9 cellular contexts compared by ENCODE assay signal in the genomic region with DNA sequence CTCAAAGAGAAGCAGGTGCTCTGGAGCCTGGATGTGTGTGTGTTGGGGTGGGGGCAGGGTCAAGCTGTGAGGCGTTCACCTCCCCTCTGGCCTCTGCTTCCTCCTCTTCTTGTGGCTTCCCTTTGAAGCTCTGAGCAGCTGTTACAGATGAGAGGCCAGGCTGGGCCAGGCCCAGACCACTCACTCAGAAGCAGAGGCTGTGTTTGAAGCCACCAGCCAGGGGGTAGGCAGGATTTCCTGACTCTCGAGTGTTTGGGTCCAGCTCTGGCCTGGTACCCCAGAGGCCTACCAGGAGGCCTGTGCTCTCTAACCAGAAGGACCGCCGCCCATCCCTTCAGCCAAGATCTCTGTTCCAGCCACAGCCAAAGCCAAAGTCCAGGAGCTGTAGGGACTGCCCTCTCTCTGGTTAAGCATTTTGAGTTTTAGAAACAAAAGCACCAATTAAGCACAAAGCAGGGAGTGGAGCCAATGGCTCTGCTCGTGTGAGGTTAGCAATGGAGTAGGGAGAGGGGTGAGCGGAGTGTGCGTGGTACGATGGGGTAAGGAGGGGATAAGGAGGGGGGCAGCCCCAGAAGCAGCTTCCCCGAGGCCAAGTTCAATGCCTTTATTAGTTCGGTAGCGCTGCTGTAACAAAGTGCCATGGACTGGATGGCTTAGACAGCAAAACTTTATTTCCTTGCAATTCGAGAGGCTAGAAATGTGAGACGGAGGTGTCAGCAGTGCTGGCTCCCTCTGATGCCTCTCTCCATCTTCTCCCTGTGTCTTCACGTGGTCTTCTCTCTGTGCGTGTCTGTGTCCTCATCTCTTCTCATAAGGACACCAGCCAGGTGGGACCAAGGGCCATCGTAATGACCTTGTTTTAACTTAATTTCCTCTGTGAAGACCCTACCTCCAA. TPM values are rescaled to one million over a fixed set of nuclear protein-coding genes. Genes with fewer than 3 reads are reported as not detected.
DNase-seq lines count a peak whose midpoint lies in the region; ATAC-seq and TF ChIP-seq lines count a peak whose summit lies in the region.
"Had no signal": no experiment of that assay in that cellular context is flagged by ENCODE, and none has a peak within 500 bp of the region (broad histone marks: within the 10 kb centered on the region; RNA-seq: fewer than 3 reads in every experiment).

No MANE protein-coding gene starts in this region.

- no peak overlapping the region for H3K4me3 Mint-ChIP-seq in activated T-helper 1 cell treated with anti-CD3 and anti-CD28 coated beads, Interleukin-12 subunit alpha, Interleukin-12 subunit beta, Interleukin-2, Interleukin-4 antibody, amounts not matched to agents 30 ng/mL and 10 ng/mL and 1 ng/mL, durations not matched to agents 14 hours and 24 hours and 36 hours

- H3K4me1 Mint-ChIP-seq in activated T-helper 1 cell treated with anti-CD3 and anti-CD28 coated beads, Interleukin-12 subunit alpha, Interleukin-12 subunit beta, Interleukin-2, Interleukin-4 antibody, amounts not matched to agents 30 ng/mL and 10 ng/mL and 1 ng/mL, durations not matched to agents 14 hours and 24 hours and 36 hours (ENCODE audit: low read depth) = peaks cover 69% of the 10 kb centered on the region

- no peak overlapping the region for H2BK5ac ChIP-seq in trophoblast cell (ENCODE audit: low read depth, low read length, poor library complexity)

- H2BK12ac ChIP-seq in trophoblast cell (ENCODE audit: low read length) = no peak overlapping the region

- peaks cover 0 to 2% of the 10 kb centered on the region in 2 experiments for H3K4me1 ChIP-seq in trophoblast cell (ENCODE audit: control insufficient read depth in 1 of 2, insufficient read depth in 2 of 2, low read length in 2 of 2)

- no peaks in the 10 kb centered on the region for H3K79me2 ChIP-seq in trophoblast cell (ENCODE audit: control insufficient read depth, insufficient read depth, low read length, poor library complexity)

- no peak overlapping the region for H2AK5ac ChIP-seq in trophoblast cell (ENCODE audit: low read length)

- no peak overlapping the region for H2BK120ac ChIP-seq in trophoblast cell (ENCODE audit: insufficient read depth, low read length, poor library complexity)

- H3K18ac ChIP-seq in trophoblast cell (ENCODE audit: low read length) = no peak overlapping the region

- no peak overlapping the region for H3K4ac ChIP-seq in trophoblast cell (ENCODE audit: low read depth, low read length)

- H3K9me3 ChIP-seq in trophoblast cell (ENCODE audit: insufficient read depth, low read depth, low read length) (peaks cover 2% of the 10 kb centered on the region), WERI-Rb-1 (ENCODE audit: severe bottlenecking) (no peaks in the 10 kb centered on the region)

- no peak overlapping the region for H3K27ac ChIP-seq in trophoblast cell (ENCODE audit: low read depth, low read length)
- no peak overlapping the region for H3K27ac ChIP-seq in WERI-Rb-1
- H3K27ac ChIP-seq: 22Rv1 had no signal

- H3K27me3 ChIP-seq in trophoblast cell (ENCODE audit: insufficient read depth, low read length) = no peaks in the 10 kb centered on the region
- H3K27me3 ChIP-seq in WERI-Rb-1 (ENCODE audit: insufficient read depth, low read depth, severe bottlenecking) = no peaks in the 10 kb centered on the region

- H2AFZ ChIP-seq in trophoblast cell (ENCODE audit: insufficient read depth, low read length, poor library complexity) = peak overlapping the region; percentile 27

- H4K91ac ChIP-seq in trophoblast cell (ENCODE audit: low read depth, low read length) = no peak overlapping the region

- peak overlapping the region; percentile 53 for H3K27ac Mint-ChIP-seq in activated T-helper 1 cell treated with anti-CD3 and anti-CD28 coated beads, Interleukin-12 subunit alpha, Interleukin-12 subunit beta, Interleukin-2, Interleukin-4 antibody, amounts not matched to agents 30 ng/mL and 10 ng/mL and 1 ng/mL, durations not matched to agents 14 hours and 24 hours and 36 hours

- no peaks in the 10 kb centered on the region for H3K27me3 Mint-ChIP-seq in activated T-helper 1 cell treated with anti-CD3 and anti-CD28 coated beads, Interleukin-12 subunit alpha, Interleukin-12 subunit beta, Interleukin-2, Interleukin-4 antibody, amounts not matched to agents 30 ng/mL and 10 ng/mL and 1 ng/mL, durations not matched to agents 14 hours and 24 hours and 36 hours (ENCODE audit: insufficient read depth)

- H3K79me1 ChIP-seq in trophoblast cell (ENCODE audit: low read length) = no peaks in the 10 kb centered on the region

- H3K9me3 Mint-ChIP-seq in activated T-helper 1 cell treated with anti-CD3 and anti-CD28 coated beads, Interleukin-12 subunit alpha, Interleukin-12 subunit beta, Interleukin-2, Interleukin-4 antibody, amounts not matched to agents 30 ng/mL and 10 ng/mL and 1 ng/mL, durations not matched to agents 14 hours and 24 hours and 36 hours = no peaks in the 10 kb centered on the region

- intact Hi-C loops in activated T-helper 1 cell treated with anti-CD3 and anti-CD28 coated beads, Interleukin-12 subunit alpha, Interleukin-12 subunit beta, Interleukin-2, Interleukin-4 antibody, amounts not matched to agents 30 ng/mL and 10 ng/mL and 1 ng/mL, durations not matched to agents 14 hours and 24 hours and 36 hours (cut with micrococcal nuclease) = no loop called here

- H3K36me3 Mint-ChIP-seq in activated T-helper 1 cell treated with anti-CD3 and anti-CD28 coated beads, Interleukin-12 subunit alpha, Interleukin-12 subunit beta, Interleukin-2, Interleukin-4 antibody, amounts not matched to agents 30 ng/mL and 10 ng/mL and 1 ng/mL, durations not matched to agents 14 hours and 24 hours and 36 hours (ENCODE audit: low read depth) = peaks cover 21% of the 10 kb centered on the region

- H3K4me3 ChIP-seq in trophoblast cell (ENCODE audit: low read depth, low read length) = no peak overlapping the region
- H3K4me3 ChIP-seq in WERI-Rb-1 (ENCODE audit: low read depth, low read length) = no peak overlapping the region

- H3K14ac ChIP-seq in trophoblast cell (ENCODE audit: low read length) = no peak overlapping the region

- ATAC-seq in HG03103 (IDR thresholded peaks at IDR 0.05; ENCODE audit: low read depth, unreplicated experiment) = peak; percentile 80

- DNase-seq in DMS53 (lab: John Stamatoyannopoulos, UW) (peak; percentile 23), DMS53 treated with DMSO at 0.1 percent for 48 hours (lab: John Stamatoyannopoulos, UW; ENCODE audit: unreplicated experiment) (no peak), trophoblast cell (no peak), WERI-Rb-1 (no peak), NCI-H524 (lab: John Stamatoyannopoulos, UW) (no peak), NCI-H1436 treated with DMSO at 0.1 percent for 48 hours (lab: John Stamatoyannopoulos, UW) (no peak)
- no peak for DNase-seq in activated T-helper 1 cell treated with anti-CD3 and anti-CD28 coated beads, Interleukin-12 subunit alpha, Interleukin-12 subunit beta, Interleukin-2, Interleukin-4 antibody, amounts not matched to agents 30 ng/mL and 10 ng/mL and 1 ng/mL, durations not matched to agents 14 hours and 24 hours and 36 hours (ENCODE audit: low spot score)

- H4K8ac ChIP-seq in trophoblast cell (ENCODE audit: low read depth, low read length) = no peak overlapping the region

- no peak overlapping the region for H3K9ac ChIP-seq in trophoblast cell (ENCODE audit: low read length)

- no peak overlapping the region for H3K23ac ChIP-seq in trophoblast cell (ENCODE audit: low read length)

- H3K36me3 ChIP-seq in trophoblast cell (ENCODE audit: control insufficient read depth in 1 of 2, insufficient read depth in 2 of 2, low read length in 2 of 2) (no peaks in the 10 kb centered on the region), WERI-Rb-1 (no peaks in the 10 kb centered on the region)

- no peak for TF ChIP-seq CTCF in WERI-Rb-1 (IDR thresholded peaks at IDR 0.05; ENCODE audit: low read depth, low read length)

- 100% methylated on average over 3 of the region's 16 CpGs for WGBS in trophoblast cell (ENCODE audit: extremely low coverage, insufficient coverage, insufficient read length)

- H4K12ac ChIP-seq in trophoblast cell (ENCODE audit: low read depth, low read length) = no peak overlapping the region

- no peak overlapping the region for H3K4me2 ChIP-seq in trophoblast cell (ENCODE audit: low read length)

RNA-seq across cellular contexts. Expression of a gene that starts 20.5 kb away (rescaled TPM):
- 78.6 and 81.9 TPM in 2 replicates for total RNA-seq in activated T-helper 1 cell treated with anti-CD3 and anti-CD28 coated beads, Interleukin-12 subunit alpha, Interleukin-12 subunit beta, Interleukin-2, Interleukin-4 antibody, amounts not matched to agents 30 ng/mL and 10 ng/mL and 1 ng/mL, durations not matched to agents 14 hours and 24 hours and 36 hours
- polyA plus RNA-seq in trophoblast cell (2013) = 0.46 and 0.53 TPM in 2 replicates
